Comparison of ENCODE assay signal across 8 cellular contexts in genomic region chr16:2213817-2214720, GRCh38. TPM values are rescaled to one million over a fixed set of nuclear protein-coding genes. Genes with fewer than 3 reads are reported as not detected.
DNase-seq lines count a peak whose midpoint lies in the region; ATAC-seq and TF ChIP-seq lines count a peak whose summit lies in the region.

No MANE protein-coding gene starts in this region.

- peak overlapping the region; percentile 78 for H3K4me3 Mint-ChIP-seq in Calu3 (ENCODE audit: low read depth, unreplicated experiment)
- H3K4me3 Mint-ChIP-seq in progenitor cell of endocrine pancreas (ENCODE audit: low read depth) = peak overlapping the region; percentile 72

- H3K27ac Mint-ChIP-seq in Calu3 (ENCODE audit: unreplicated experiment) (peak overlapping the region; percentile 72), progenitor cell of endocrine pancreas (peak overlapping the region; percentile 49)

- no peak for ATAC-seq in GM21515 (IDR thresholded peaks at IDR 0.05; ENCODE audit: unreplicated experiment)

- intact Hi-C loops in Calu3 (cut with micrococcal nuclease; ENCODE audit: unreplicated experiment) = no loop called here

- H3K36me3 Mint-ChIP-seq in Calu3 (ENCODE audit: insufficient read depth, unreplicated experiment) (peaks cover 68% of the 10 kb centered on the region), progenitor cell of endocrine pancreas (ENCODE audit: insufficient read depth) (no peaks in the 10 kb centered on the region)

- H3K27me3 Mint-ChIP-seq in Calu3 (ENCODE audit: unreplicated experiment) = no peaks in the 10 kb centered on the region
- no peaks in the 10 kb centered on the region for H3K27me3 Mint-ChIP-seq in progenitor cell of endocrine pancreas

- peaks cover 12% of the 10 kb centered on the region for H3K36me3 ChIP-seq in H7 (replicated peaks; ENCODE audit: control insufficient read depth, insufficient read depth, low read length)

- BruUV-seq in Calu3 (replicated peaks; lab: Mats Ljungman, UMichigan) = no TSS peak

- no peak for TF ChIP-seq CTCF in Calu3 (IDR thresholded peaks at IDR 0.05; ENCODE audit: unreplicated experiment)
- TF ChIP-seq CTCF in epithelial cell of proximal tubule (conservative IDR thresholded peaks at IDR 0.05; ENCODE audit: low read depth, low read length) = no peak
- peak; percentile 11 for TF ChIP-seq CTCF in progenitor cell of endocrine pancreas (IDR thresholded peaks at IDR 0.05; ENCODE audit: unreplicated experiment)

- no peak for DNase-seq in Calu3
- DNase-seq in H7 = peak; percentile 80
- DNase-seq in RPMI8226 = peak; percentile 54
- no peak for DNase-seq in epithelial cell of proximal tubule (ENCODE audit: low read depth)
- DNase-seq in progenitor cell of endocrine pancreas (ENCODE audit: low spot score, unreplicated experiment) = no peak
- DNase-seq in NCI-H1105 treated with DMSO at 0.1 percent for 48 hours (lab: John Stamatoyannopoulos, UW) = no peak
- DNase-seq in NCI-H526 treated with DMSO at 0.1 percent for 48 hours (lab: John Stamatoyannopoulos, UW) = no peak

- H3K4me1 Mint-ChIP-seq in Calu3 (ENCODE audit: low read depth, unreplicated experiment) (peaks cover 22% of the 10 kb centered on the region), progenitor cell of endocrine pancreas (ENCODE audit: low read depth) (peaks cover 13% of the 10 kb centered on the region)

- CTCF ChIA-PET in Calu3 (lab: Charles Lee) = interaction anchor here (0.6 to 2.3 kb wide), 4 partner anchors 19 to 200 kb away, joined by 3 to 15 read pairs (median 4); partner anchors contain the start of gene ECI1

- H3K27me3 ChIP-seq in H7 (ENCODE audit: control insufficient read depth, insufficient read depth, low read length) = no peaks in the 10 kb centered on the region

- H3K9me3 Mint-ChIP-seq in Calu3 (ENCODE audit: low read depth, unreplicated experiment) (no peaks in the 10 kb centered on the region), progenitor cell of endocrine pancreas (ENCODE audit: low read depth) (no peaks in the 10 kb centered on the region)

- peak overlapping the region; percentile 90 for H3K4me3 ChIP-seq in H7 (ENCODE audit: insufficient read depth, low read depth, low read length)
- peak overlapping the region; percentile 69 for H3K4me3 ChIP-seq in epithelial cell of proximal tubule (ENCODE audit: low read depth, low read length)

RNA-seq across cellular contexts. Expression of gene PGP, which starts 0.6 kb away (rescaled TPM):
- total RNA-seq in Calu3 (2022) (45.0 and 49.6 TPM in 2 replicates), epithelial cell of proximal tubule (29.3 and 58.3 TPM in 2 replicates), progenitor cell of endocrine pancreas (28.5 and 30.6 TPM in 2 replicates)
- total RNA-seq in H7 (2014; rRNA removed; shearing (Covaris generic)) = 42.5 and 57.4 TPM in 2 replicates

RNA-seq across cellular contexts. Expression of gene BRICD5, which starts 3.4 kb away (rescaled TPM):
- total RNA-seq in Calu3 (2022) (15.8 and 17.3 TPM in 2 replicates), epithelial cell of proximal tubule (5.3 and 10.1 TPM in 2 replicates), progenitor cell of endocrine pancreas (22.5 and 24.6 TPM in 2 replicates)
- 3.9 and 7.4 TPM in 2 replicates for total RNA-seq in H7 (2014; rRNA removed; shearing (Covaris generic))

RNA-seq across cellular contexts. Expression of gene MLST8, which starts 8.8 kb away (rescaled TPM):
- total RNA-seq in Calu3 (2022) = 58.0 and 59.7 TPM in 2 replicates
- total RNA-seq in H7 (2014; rRNA removed; shearing (Covaris generic)) = 25.4 and 28.6 TPM in 2 replicates
- 98.2 and 134 TPM in 2 replicates for total RNA-seq in epithelial cell of proximal tubule
- total RNA-seq in progenitor cell of endocrine pancreas = 51.5 TPM in 2 replicates

RNA-seq across cellular contexts. Expression of gene E4F1, which starts 9.3 kb away (rescaled TPM):
- total RNA-seq in Calu3 (2022) (35.4 and 36.5 TPM in 2 replicates), epithelial cell of proximal tubule (33.7 and 36.4 TPM in 2 replicates), progenitor cell of endocrine pancreas (30.9 and 33.7 TPM in 2 replicates)
- total RNA-seq in H7 (2014; rRNA removed; shearing (Covaris generic)) = 33.4 and 36.8 TPM in 2 replicates

RNA-seq across cellular contexts. Expression of gene CASKIN1, which starts 17.7 kb away (rescaled TPM):
- total RNA-seq in Calu3 (2022) = 1.4 and 2.6 TPM in 2 replicates
- 1.5 and 2.0 TPM in 2 replicates for total RNA-seq in H7 (2014; rRNA removed; shearing (Covaris generic))
- 0.07 and 0.12 TPM in 2 replicates for total RNA-seq in epithelial cell of proximal tubule
- 12.7 and 13.1 TPM in 2 replicates for total RNA-seq in progenitor cell of endocrine pancreas

Comparison
In these comparisons a context has a peak if more than half of its experiments do, and no peak if none do; other contexts are left out.
1. DNase-seq: peak in H7 (single experiment) and RPMI8226 (single experiment); none in Calu3 (single experiment), epithelial cell of proximal tubule (single experiment), progenitor cell of endocrine pancreas (single experiment), NCI-H1105 treated with DMSO at 0.1 percent for 48 hours (single experiment) and NCI-H526 treated with DMSO at 0.1 percent for 48 hours (single experiment).